In the genomic region with DNA sequence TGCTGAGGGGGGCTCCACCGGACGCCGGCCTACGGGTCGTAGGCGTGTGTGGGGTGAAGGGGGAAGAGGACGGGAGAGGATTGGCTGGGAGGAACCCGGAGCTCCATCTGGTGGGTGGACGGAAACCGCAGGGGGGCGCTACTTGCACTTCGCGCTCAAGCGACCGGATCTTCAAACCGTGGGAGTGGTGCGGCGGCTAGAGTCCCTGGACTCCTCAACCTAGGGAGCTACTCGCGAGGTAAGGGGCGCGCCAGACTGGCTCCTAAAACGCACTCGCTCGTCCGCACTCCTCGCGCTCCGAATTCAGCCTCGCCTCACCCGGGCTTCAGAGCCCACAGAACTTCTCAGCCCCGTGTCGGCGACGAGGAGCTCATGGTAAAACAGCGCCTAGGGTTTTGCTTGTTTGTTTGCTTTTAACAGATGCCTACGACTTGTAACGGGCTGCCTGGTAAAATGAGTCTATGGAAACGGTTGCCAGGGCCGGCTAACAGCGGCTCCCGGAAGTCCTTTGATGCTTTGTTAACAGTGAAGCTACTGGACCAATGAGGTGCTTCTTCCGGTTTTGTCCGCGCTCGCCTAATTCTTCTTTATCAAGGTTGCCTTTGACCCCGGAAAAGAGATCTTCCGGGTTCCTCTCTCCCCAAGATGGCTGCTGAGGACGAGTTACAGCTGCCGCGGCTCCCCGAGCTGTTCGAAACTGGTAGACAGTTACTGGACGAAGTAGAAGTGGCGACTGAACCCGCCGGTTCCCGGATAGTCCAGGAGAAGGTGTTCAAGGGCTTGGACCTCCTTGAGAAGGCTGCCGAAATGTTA, we compare ENCODE assay signal across 1 cellular context.
TF ChIP-seq lines count a peak whose summit lies in the region.

Gene IGBP1 (plus strand): TSS at position 145 of the 813 bp plus-strand sequence. CDS start 501 bp downstream, at position 646.

TF ChIP-seq in HepG2, 621 proteins besides CTCF, POLR2A, EP300 and RAD21 (continued from another document and continues in another):
- TF ChIP-seq NR3C1 (CRISPR knock-in tag; IDR thresholded peaks at IDR 0.05), result no peak
- no peak for TF ChIP-seq ZNF512B (CRISPR knock-in tag; IDR thresholded peaks at IDR 0.05; ENCODE audit: borderline replicate concordance)
- TF ChIP-seq ZNF414 (CRISPR knock-in tag; IDR thresholded peaks at IDR 0.05), result no peak
- no peak for TF ChIP-seq ZNF10 (CRISPR knock-in tag; IDR thresholded peaks at IDR 0.05; ENCODE audit: borderline replicate concordance, low read depth)
- TF ChIP-seq, protein P1, sequence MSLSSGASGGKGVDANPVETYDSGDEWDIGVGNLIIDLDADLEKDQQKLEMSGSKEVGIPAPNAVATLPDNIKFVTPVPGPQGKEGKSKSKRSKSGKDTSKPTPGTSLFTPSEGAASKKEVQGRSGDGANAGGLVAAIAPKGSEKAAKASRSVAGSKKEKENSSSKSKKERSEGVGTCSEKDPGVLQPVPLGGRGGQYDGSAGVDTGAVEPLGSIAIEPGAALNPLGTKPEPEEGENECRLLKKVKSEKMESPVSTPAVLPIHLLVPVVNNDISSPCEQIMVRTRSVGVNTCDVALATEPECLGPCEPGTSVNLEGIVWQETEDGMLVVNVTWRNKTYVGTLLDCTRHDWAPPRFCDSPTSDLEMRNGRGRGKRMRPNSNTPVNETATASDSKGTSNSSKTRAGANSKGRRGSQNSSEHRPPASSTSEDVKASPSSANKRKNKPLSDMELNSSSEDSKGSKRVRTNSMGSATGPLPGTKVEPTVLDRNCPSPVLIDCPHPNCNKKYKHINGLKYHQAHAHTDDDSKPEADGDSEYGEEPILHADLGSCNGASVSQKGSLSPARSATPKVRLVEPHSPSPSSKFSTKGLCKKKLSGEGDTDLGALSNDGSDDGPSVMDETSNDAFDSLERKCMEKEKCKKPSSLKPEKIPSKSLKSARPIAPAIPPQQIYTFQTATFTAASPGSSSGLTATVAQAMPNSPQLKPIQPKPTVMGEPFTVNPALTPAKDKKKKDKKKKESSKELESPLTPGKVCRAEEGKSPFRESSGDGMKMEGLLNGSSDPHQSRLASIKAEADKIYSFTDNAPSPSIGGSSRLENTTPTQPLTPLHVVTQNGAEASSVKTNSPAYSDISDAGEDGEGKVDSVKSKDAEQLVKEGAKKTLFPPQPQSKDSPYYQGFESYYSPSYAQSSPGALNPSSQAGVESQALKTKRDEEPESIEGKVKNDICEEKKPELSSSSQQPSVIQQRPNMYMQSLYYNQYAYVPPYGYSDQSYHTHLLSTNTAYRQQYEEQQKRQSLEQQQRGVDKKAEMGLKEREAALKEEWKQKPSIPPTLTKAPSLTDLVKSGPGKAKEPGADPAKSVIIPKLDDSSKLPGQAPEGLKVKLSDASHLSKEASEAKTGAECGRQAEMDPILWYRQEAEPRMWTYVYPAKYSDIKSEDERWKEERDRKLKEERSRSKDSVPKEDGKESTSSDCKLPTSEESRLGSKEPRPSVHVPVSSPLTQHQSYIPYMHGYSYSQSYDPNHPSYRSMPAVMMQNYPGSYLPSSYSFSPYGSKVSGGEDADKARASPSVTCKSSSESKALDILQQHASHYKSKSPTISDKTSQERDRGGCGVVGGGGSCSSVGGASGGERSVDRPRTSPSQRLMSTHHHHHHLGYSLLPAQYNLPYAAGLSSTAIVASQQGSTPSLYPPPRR (CRISPR knock-in tag; IDR thresholded peaks at IDR 0.05; ENCODE audit: borderline replicate concordance), result no peak
- no peak for TF ChIP-seq ZNF780A (CRISPR knock-in tag; IDR thresholded peaks at IDR 0.05)
- TF ChIP-seq NCOA5 (CRISPR knock-in tag; IDR thresholded peaks at IDR 0.05), result no peak
- TF ChIP-seq PHB2 (IDR thresholded peaks at IDR 0.05; ENCODE audit: partially characterized antibody), result no peak
- TF ChIP-seq ZNF337 (CRISPR knock-in tag; IDR thresholded peaks at IDR 0.05; ENCODE audit: borderline replicate concordance, low read depth), result no peak
- TF ChIP-seq, protein P2, sequence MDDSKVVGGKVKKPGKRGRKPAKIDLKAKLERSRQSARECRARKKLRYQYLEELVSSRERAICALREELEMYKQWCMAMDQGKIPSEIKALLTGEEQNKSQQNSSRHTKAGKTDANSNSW (CRISPR knock-in tag; IDR thresholded peaks at IDR 0.05; ENCODE audit: borderline replicate concordance), result no peak
- TF ChIP-seq POLR2AphosphoS5 (IDR thresholded peaks at IDR 0.05; ENCODE audit: low read depth, low read length), result peak; percentile 68
- TF ChIP-seq BRD4 (CRISPR knock-in tag; IDR thresholded peaks at IDR 0.05), result no peak
- TF ChIP-seq CENPT (CRISPR knock-in tag; IDR thresholded peaks at IDR 0.05; ENCODE audit: low read depth), result no peak
- no peak for TF ChIP-seq TARDBP (CRISPR knock-in tag; IDR thresholded peaks at IDR 0.05)
- TF ChIP-seq ZNF776 (CRISPR knock-in tag; IDR thresholded peaks at IDR 0.05), result no peak
- no peak for TF ChIP-seq AHDC1 (CRISPR knock-in tag; IDR thresholded peaks at IDR 0.05; ENCODE audit: borderline replicate concordance)
- no peak for TF ChIP-seq RBM22 (optimal IDR thresholded peaks at IDR 0.05; ENCODE audit: low read length)
- TF ChIP-seq KLF13 (CRISPR knock-in tag; IDR thresholded peaks at IDR 0.05), result no peak
- TF ChIP-seq ZNF709 (CRISPR knock-in tag; IDR thresholded peaks at IDR 0.05), result no peak
- TF ChIP-seq HOMEZ (CRISPR knock-in tag; IDR thresholded peaks at IDR 0.05; ENCODE audit: low read depth), result no peak
- no peak for TF ChIP-seq ZNF180 (CRISPR knock-in tag; IDR thresholded peaks at IDR 0.05; ENCODE audit: borderline replicate concordance, low read depth)
- no peak for TF ChIP-seq CSRNP1 (CRISPR knock-in tag; IDR thresholded peaks at IDR 0.05)
- TF ChIP-seq ZNF672 (CRISPR knock-in tag; IDR thresholded peaks at IDR 0.05), result no peak
- TF ChIP-seq, protein P3, sequence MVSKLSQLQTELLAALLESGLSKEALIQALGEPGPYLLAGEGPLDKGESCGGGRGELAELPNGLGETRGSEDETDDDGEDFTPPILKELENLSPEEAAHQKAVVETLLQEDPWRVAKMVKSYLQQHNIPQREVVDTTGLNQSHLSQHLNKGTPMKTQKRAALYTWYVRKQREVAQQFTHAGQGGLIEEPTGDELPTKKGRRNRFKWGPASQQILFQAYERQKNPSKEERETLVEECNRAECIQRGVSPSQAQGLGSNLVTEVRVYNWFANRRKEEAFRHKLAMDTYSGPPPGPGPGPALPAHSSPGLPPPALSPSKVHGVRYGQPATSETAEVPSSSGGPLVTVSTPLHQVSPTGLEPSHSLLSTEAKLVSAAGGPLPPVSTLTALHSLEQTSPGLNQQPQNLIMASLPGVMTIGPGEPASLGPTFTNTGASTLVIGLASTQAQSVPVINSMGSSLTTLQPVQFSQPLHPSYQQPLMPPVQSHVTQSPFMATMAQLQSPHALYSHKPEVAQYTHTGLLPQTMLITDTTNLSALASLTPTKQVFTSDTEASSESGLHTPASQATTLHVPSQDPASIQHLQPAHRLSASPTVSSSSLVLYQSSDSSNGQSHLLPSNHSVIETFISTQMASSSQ (IDR thresholded peaks at IDR 0.05; ENCODE audit: low read depth), result no peak
- TF ChIP-seq, protein P3 (CRISPR knock-in tag; IDR thresholded peaks at IDR 0.05; ENCODE audit: borderline replicate concordance), result no peak
- TF ChIP-seq MAZ (IDR thresholded peaks at IDR 0.05; ENCODE audit: borderline replicate concordance, low read depth, low read length), result no peak
- TF ChIP-seq MAZ (CRISPR knock-in tag; IDR thresholded peaks at IDR 0.05; ENCODE audit: low read depth), result no peak
- TF ChIP-seq HNF4A (CRISPR knock-in tag; IDR thresholded peaks at IDR 0.05), result no peak
